Comparison of ENCODE assay signal across 3 cellular contexts in the genomic region with DNA sequence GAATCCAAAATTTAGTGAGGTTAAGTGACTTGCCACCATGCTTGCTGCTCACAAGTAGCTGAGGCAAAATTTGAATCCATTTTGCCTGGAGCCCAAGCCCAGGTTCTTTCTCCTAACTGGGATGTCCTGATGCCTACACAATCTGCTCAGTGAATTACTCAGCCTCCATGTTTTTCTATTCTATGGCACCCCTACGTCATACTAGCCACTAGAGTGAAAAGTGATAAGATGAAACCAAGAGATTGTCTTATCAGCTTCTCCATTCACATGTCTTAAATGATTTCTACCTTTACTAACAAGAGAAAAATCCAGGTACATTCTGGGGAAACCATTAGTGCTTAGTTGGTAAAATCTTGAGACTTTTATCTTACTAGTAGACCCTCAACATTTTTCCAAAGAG.
"Had no signal": no experiment of that assay in that cellular context is flagged by ENCODE, and none has a peak within 500 bp of the region (broad histone marks: within the 10 kb centered on the region; RNA-seq: fewer than 3 reads in every experiment).

No MANE protein-coding gene starts in this region.

- DNase-seq: GDM1, GF-D8 had no signal

- ATAC-seq: GM12878 had no signal

- H3K4me3 ChIP-seq: GM12878 had no signal
